Comparison of ENCODE assay signal across 1 cellular context in the genomic region with DNA sequence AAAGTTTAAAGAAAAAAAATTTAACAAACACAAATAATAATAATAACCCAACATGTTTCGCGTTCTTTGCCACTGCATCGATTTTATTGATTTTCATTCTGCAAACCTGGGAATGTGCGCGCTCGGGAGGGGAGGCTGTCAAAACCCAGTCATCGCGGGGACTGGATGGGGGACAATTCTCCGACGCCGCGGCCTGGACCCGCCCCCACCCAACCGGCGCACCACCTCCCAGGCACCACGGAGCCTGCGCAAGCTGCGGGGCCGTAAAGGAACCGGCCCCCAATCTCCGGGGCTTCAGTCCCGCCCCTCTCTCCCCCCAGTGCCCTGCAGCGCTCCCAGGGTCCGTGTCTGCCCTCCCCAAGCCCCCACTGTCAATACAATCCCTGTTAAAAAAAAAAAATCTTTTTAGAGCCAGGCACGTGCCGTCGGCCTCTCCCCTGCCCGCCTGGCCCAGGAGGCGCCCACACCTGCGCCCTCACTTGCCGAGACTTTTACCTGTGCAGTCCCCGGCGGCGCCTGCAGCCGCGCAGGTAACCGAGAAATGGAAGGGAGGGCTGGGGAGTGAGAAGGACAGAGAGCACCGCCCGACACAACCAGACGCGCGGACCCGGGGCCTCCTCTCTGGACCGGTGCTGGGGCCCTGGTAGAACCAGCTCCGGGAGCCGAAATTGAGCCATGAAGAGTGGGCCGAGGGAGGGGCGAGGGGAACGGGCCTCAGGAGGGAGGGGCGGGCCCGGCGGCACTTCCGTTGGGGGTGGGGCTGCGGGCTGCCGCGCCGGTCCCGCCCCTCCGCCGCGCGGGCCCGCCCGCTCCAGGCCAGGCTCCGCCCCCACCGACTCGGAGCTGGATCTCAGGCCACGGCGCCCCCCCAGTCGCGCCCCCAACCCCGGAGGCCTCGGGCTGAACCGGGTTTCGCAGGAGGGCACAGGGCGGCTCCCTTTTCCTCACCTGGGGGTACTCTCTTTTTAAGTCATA.
TF ChIP-seq lines count a peak whose summit lies in the region.

No MANE protein-coding gene starts in this region.

TF ChIP-seq in HEK293, 187 proteins besides CTCF, POLR2A, EP300 and RAD21 (continued from another document and continues in another):
- TF ChIP-seq, protein P1, sequence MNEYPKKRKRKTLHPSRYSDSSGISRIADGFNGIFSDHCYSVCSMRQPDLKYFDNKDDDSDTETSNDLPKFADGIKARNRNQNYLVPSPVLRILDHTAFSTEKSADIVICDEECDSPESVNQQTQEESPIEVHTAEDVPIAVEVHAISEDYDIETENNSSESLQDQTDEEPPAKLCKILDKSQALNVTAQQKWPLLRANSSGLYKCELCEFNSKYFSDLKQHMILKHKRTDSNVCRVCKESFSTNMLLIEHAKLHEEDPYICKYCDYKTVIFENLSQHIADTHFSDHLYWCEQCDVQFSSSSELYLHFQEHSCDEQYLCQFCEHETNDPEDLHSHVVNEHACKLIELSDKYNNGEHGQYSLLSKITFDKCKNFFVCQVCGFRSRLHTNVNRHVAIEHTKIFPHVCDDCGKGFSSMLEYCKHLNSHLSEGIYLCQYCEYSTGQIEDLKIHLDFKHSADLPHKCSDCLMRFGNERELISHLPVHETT (tag by site-specific recombination; IDR thresholded peaks at IDR 0.05) = no peak
- TF ChIP-seq GLI2 (tag by site-specific recombination; IDR thresholded peaks at IDR 0.05; ENCODE audit: borderline replicate concordance, low read depth) (no peak), ZNF174 (tag by site-specific recombination; IDR thresholded peaks at IDR 0.05) (no peak), HOXA7 (CRISPR knock-in tag; IDR thresholded peaks at IDR 0.05; ENCODE audit: borderline replicate concordance) (no peak), ZNF544 (tag by site-specific recombination; IDR thresholded peaks at IDR 0.05) (no peak), ZNF560 (tag by site-specific recombination; IDR thresholded peaks at IDR 0.05; ENCODE audit: borderline replicate concordance) (no peak), ZNF473 (tag by site-specific recombination; IDR thresholded peaks at IDR 0.05) (no peak), ZNF76 (tag by site-specific recombination; IDR thresholded peaks at IDR 0.05; ENCODE audit: borderline replicate concordance, low read depth) (no peak), ZNF701 (tag by site-specific recombination; IDR thresholded peaks at IDR 0.05) (no peak), ZNF248 (tag by site-specific recombination; IDR thresholded peaks at IDR 0.05) (no peak), ZNF571 (tag by site-specific recombination; IDR thresholded peaks at IDR 0.05) (no peak), ZNF561 (tag by site-specific recombination; IDR thresholded peaks at IDR 0.05; ENCODE audit: borderline replicate concordance) (peak; percentile 43; the same call in 1 of the 2 replicates), ZNF132 (tag by site-specific recombination; IDR thresholded peaks at IDR 0.05; ENCODE audit: borderline replicate concordance) (no peak), ZNF626 (tag by site-specific recombination; IDR thresholded peaks at IDR 0.05) (no peak), ZNF223 (tag by site-specific recombination; IDR thresholded peaks at IDR 0.05) (no peak), ZNF350 (tag by site-specific recombination; IDR thresholded peaks at IDR 0.05) (no peak), HOXC10 (CRISPR knock-in tag; IDR thresholded peaks at IDR 0.05) (no peak), HOXD13 (CRISPR knock-in tag; IDR thresholded peaks at IDR 0.05; ENCODE audit: borderline replicate concordance) (no peak), ZNF155 (tag by site-specific recombination; IDR thresholded peaks at IDR 0.05) (no peak), ZEB2 (tag by site-specific recombination; IDR thresholded peaks at IDR 0.05) (peak; percentile 94), ZNF501 (tag by site-specific recombination; IDR thresholded peaks at IDR 0.05) (peak; percentile 58; the same call in 1 of the 2 replicates), ZNF549 (tag by site-specific recombination; IDR thresholded peaks at IDR 0.05) (no peak), ZNF121 (tag by site-specific recombination; IDR thresholded peaks at IDR 0.05) (no peak), ZNF169 (tag by site-specific recombination; IDR thresholded peaks at IDR 0.05) (no peak), ZNF354C (tag by site-specific recombination; IDR thresholded peaks at IDR 0.05; ENCODE audit: borderline replicate concordance, low read depth) (no peak), SALL2 (tag by site-specific recombination; IDR thresholded peaks at IDR 0.05; ENCODE audit: borderline replicate concordance) (no peak), REPIN1 (tag by site-specific recombination; IDR thresholded peaks at IDR 0.05; ENCODE audit: low read depth) (peak; percentile 73; the same call in 1 of the 2 replicates), ZNF558 (tag by site-specific recombination; IDR thresholded peaks at IDR 0.05) (no peak), YY2 (tag by site-specific recombination; IDR thresholded peaks at IDR 0.05) (no peak), ZNF433 (tag by site-specific recombination; IDR thresholded peaks at IDR 0.05; ENCODE audit: low read depth) (no peak), ZNF785 (tag by site-specific recombination; IDR thresholded peaks at IDR 0.05) (no peak), MEIS1 (CRISPR knock-in tag; IDR thresholded peaks at IDR 0.05; ENCODE audit: borderline replicate concordance) (no peak), RBAK (tag by site-specific recombination; IDR thresholded peaks at IDR 0.05) (no peak)
- TF ChIP-seq, protein P2, sequence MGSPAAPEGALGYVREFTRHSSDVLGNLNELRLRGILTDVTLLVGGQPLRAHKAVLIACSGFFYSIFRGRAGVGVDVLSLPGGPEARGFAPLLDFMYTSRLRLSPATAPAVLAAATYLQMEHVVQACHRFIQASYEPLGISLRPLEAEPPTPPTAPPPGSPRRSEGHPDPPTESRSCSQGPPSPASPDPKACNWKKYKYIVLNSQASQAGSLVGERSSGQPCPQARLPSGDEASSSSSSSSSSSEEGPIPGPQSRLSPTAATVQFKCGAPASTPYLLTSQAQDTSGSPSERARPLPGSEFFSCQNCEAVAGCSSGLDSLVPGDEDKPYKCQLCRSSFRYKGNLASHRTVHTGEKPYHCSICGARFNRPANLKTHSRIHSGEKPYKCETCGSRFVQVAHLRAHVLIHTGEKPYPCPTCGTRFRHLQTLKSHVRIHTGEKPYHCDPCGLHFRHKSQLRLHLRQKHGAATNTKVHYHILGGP (tag by site-specific recombination; IDR thresholded peaks at IDR 0.05) = no peak
- TF ChIP-seq, protein P3, sequence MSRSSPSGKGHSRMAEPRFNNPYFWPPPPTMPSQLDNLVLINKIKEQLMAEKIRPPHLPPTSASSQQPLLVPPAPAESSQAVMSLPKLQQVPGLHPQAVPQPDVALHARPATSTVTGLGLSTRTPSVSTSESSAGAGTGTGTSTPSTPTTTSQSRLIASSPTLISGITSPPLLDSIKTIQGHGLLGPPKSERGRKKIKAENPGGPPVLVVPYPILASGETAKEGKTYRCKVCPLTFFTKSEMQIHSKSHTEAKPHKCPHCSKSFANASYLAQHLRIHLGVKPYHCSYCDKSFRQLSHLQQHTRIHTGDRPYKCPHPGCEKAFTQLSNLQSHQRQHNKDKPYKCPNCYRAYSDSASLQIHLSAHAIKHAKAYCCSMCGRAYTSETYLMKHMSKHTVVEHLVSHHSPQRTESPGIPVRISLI (tag by site-specific recombination; IDR thresholded peaks at IDR 0.05) = no peak
- TF ChIP-seq, protein P4, sequence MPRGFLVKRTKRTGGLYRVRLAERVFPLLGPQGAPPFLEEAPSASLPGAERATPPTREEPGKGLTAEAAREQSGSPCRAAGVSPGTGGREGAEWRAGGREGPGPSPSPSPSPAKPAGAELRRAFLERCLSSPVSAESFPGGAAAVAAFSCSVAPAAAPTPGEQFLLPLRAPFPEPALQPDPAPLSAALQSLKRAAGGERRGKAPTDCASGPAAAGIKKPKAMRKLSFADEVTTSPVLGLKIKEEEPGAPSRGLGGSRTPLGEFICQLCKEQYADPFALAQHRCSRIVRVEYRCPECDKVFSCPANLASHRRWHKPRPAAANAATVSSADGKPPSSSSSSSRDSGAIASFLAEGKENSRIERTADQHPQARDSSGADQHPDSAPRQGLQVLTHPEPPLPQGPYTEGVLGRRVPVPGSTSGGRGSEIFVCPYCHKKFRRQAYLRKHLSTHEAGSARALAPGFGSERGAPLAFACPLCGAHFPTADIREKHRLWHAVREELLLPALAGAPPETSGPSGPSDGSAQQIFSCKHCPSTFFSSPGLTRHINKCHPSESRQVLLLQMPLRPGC (tag by site-specific recombination; IDR thresholded peaks at IDR 0.05) = no peak
- TF ChIP-seq, protein P5, sequence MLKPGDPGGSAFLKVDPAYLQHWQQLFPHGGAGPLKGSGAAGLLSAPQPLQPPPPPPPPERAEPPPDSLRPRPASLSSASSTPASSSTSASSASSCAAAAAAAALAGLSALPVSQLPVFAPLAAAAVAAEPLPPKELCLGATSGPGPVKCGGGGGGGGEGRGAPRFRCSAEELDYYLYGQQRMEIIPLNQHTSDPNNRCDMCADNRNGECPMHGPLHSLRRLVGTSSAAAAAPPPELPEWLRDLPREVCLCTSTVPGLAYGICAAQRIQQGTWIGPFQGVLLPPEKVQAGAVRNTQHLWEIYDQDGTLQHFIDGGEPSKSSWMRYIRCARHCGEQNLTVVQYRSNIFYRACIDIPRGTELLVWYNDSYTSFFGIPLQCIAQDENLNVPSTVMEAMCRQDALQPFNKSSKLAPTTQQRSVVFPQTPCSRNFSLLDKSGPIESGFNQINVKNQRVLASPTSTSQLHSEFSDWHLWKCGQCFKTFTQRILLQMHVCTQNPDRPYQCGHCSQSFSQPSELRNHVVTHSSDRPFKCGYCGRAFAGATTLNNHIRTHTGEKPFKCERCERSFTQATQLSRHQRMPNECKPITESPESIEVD (tag by site-specific recombination; IDR thresholded peaks at IDR 0.05) = no peak
- TF ChIP-seq, protein P6, sequence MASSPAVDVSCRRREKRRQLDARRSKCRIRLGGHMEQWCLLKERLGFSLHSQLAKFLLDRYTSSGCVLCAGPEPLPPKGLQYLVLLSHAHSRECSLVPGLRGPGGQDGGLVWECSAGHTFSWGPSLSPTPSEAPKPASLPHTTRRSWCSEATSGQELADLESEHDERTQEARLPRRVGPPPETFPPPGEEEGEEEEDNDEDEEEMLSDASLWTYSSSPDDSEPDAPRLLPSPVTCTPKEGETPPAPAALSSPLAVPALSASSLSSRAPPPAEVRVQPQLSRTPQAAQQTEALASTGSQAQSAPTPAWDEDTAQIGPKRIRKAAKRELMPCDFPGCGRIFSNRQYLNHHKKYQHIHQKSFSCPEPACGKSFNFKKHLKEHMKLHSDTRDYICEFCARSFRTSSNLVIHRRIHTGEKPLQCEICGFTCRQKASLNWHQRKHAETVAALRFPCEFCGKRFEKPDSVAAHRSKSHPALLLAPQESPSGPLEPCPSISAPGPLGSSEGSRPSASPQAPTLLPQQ (tag by site-specific recombination; IDR thresholded peaks at IDR 0.05) = peak; percentile 45; the same call in 1 of the 2 replicates
- TF ChIP-seq, protein P7, sequence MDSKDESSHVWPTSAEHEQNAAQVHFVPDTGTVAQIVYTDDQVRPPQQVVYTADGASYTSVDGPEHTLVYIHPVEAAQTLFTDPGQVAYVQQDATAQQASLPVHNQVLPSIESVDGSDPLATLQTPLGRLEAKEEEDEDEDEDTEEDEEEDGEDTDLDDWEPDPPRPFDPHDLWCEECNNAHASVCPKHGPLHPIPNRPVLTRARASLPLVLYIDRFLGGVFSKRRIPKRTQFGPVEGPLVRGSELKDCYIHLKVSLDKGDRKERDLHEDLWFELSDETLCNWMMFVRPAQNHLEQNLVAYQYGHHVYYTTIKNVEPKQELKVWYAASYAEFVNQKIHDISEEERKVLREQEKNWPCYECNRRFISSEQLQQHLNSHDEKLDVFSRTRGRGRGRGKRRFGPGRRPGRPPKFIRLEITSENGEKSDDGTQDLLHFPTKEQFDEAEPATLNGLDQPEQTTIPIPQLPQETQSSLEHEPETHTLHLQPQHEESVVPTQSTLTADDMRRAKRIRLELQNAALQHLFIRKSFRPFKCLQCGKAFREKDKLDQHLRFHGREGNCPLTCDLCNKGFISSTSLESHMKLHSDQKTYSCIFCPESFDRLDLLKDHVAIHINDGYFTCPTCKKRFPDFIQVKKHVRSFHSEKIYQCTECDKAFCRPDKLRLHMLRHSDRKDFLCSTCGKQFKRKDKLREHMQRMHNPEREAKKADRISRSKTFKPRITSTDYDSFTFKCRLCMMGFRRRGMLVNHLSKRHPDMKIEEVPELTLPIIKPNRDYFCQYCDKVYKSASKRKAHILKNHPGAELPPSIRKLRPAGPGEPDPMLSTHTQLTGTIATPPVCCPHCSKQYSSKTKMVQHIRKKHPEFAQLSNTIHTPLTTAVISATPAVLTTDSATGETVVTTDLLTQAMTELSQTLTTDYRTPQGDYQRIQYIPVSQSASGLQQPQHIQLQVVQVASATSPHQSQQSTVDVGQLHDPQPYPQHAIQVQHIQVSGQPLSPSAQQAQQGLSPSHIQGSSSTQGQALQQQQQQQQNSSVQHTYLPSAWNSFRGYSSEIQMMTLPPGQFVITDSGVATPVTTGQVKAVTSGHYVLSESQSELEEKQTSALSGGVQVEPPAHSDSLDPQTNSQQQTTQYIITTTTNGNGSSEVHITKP (tag by site-specific recombination; IDR thresholded peaks at IDR 0.05) = peak; percentile 68
- TF ChIP-seq, protein P8, sequence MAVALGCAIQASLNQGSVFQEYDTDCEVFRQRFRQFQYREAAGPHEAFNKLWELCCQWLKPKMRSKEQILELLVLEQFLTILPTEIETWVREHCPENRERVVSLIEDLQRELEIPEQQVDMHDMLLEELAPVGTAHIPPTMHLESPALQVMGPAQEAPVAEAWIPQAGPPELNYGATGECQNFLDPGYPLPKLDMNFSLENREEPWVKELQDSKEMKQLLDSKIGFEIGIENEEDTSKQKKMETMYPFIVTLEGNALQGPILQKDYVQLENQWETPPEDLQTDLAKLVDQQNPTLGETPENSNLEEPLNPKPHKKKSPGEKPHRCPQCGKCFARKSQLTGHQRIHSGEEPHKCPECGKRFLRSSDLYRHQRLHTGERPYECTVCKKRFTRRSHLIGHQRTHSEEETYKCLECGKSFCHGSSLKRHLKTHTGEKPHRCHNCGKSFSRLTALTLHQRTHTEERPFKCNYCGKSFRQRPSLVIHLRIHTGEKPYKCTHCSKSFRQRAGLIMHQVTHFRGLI (tag by site-specific recombination; IDR thresholded peaks at IDR 0.05) = no peak
